In the genomic region with DNA sequence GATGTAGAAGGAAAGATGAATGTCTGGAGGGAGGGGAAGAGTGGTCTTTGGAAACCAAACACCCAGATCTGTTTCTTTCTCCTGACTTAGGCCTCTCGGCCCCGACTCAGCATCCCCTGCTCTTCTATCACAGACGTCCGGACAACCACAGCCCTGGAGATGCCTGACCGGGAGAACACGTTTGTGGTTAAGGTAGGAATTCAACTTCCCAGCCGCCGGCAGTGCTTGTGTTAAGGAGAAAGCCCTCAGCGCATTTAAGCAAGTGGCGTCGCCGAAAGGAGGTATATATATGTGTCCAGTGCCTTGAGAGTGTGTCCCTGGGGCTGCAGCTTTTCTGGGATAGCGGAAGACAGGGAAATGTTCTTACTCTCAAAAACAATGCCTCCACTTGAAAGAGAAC, we compare ENCODE assay signal across 20 cellular contexts. TPM values are rescaled to one million over a fixed set of nuclear protein-coding genes. Genes with fewer than 3 reads are reported as not detected.
"Had no signal": no experiment of that assay in that cellular context is flagged by ENCODE, and none has a peak within 500 bp of the region (broad histone marks: within the 10 kb centered on the region; RNA-seq: fewer than 3 reads in every experiment).

No MANE protein-coding gene starts in this region.

- H3K4me3 Mint-ChIP-seq: activated naive CD4-positive, alpha-beta T cell treated with anti-CD3 and anti-CD28 coated beads, Interleukin-2, amount 50 U/mL, for 24 hours had no signal

- H3K27me3 ChIP-seq: foreskin keratinocyte, pancreas, stomach, suprapubic skin, tibial nerve had no signal

- H3K9me3 ChIP-seq: lower lobe of right lung, mucosa of descending colon, pancreas, stomach, suprapubic skin, tibial nerve had no signal

- H3K27me3 Mint-ChIP-seq: activated naive CD4-positive, alpha-beta T cell treated with anti-CD3 and anti-CD28 coated beads, Interleukin-2, amount 50 U/mL, for 24 hours had no signal

- H3K27ac ChIP-seq: foreskin keratinocyte, lower lobe of right lung, pancreas, stomach, suprapubic skin, tibial nerve had no signal

- H3K4me1 ChIP-seq: foreskin keratinocyte had no signal

- H3K4me3 ChIP-seq: lower lobe of right lung, mucosa of descending colon, pancreas, stomach, suprapubic skin, tibial nerve had no signal

- H3K9me3 Mint-ChIP-seq: activated naive CD4-positive, alpha-beta T cell treated with anti-CD3 and anti-CD28 coated beads, Interleukin-2, amount 50 U/mL, for 24 hours; brain; WTC11 had no signal

- ATAC-seq: foreskin keratinocyte, lower lobe of right lung, mucosa of descending colon, pancreas, right cardiac atrium, WTC11 had no signal

- DNase-seq: activated CD4-positive, alpha-beta T cell treated with anti-CD3 and anti-CD28 coated beads for 4 hours; activated CD4-positive, alpha-beta T cell treated with anti-CD3 and anti-CD28 coated beads, Interleukin-2, amount 50 U/mL, for 48 hours; activated effector memory CD4-positive, alpha-beta T cell treated with anti-CD3 and anti-CD28 coated beads, Interleukin-2, amount 50 U/mL, for 16 hours; anterior cingulate cortex; dermis blood vessel endothelial cell; effector CD8-positive, alpha-beta T cell; foreskin keratinocyte; kidney; lower lobe of right lung; mesendoderm; pancreas; stimulated activated CD4-positive, alpha-beta T cell treated with anti-CD3 and anti-CD28 coated beads, Interleukin-12 subunit alpha, Interleukin-12 subunit beta, amount 100 ng/mL, for 4 hours; stomach had no signal

- H3K27ac Mint-ChIP-seq: activated naive CD4-positive, alpha-beta T cell treated with anti-CD3 and anti-CD28 coated beads, Interleukin-2, amount 50 U/mL, for 24 hours; WTC11 had no signal

RNA-seq across cellular contexts. Expression of a gene that starts 11.0 kb away (rescaled TPM):
- total RNA-seq: dermis blood vessel endothelial cell had no signal
